1 cellular context compared by ENCODE assay signal in the genomic region with DNA sequence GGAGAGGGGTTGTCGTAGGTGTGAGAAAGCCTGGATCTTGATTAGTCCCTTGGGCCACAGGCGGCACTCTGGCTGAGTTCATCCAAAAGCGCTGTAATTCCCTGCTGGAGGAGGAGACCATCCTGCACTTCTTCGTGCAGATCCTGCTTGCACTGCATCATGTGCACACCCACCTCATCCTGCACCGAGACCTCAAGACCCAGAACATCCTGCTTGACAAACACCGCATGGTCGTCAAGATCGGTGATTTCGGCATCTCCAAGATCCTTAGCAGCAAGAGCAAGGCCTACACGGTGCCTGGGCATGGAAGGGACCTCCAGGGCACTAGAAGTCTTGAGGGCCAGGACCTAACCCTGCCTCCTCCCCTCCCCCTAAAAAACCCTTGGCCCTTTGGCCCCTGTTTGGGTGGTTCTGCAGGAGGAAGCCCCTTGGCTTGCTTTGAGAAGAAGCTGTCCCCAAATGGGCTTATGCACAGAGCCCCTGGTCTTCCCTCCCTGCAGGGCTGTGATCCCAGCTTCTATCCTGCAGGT.
TF ChIP-seq lines count a peak whose summit lies in the region.

No MANE protein-coding gene starts in this region.

TF ChIP-seq in GM12878, 131 proteins besides CTCF, POLR2A, EP300 and RAD21:
- TF ChIP-seq EZH2 (IDR thresholded peaks at IDR 0.05; ENCODE audit: borderline replicate concordance, control insufficient read depth, low read depth, low read length) (no peak), CREB1 (IDR thresholded peaks at IDR 0.05; ENCODE audit: low read depth) (no peak), NFYA (IDR thresholded peaks at IDR 0.05; ENCODE audit: borderline replicate concordance, low read depth, low read length) (no peak), SUZ12 (IDR thresholded peaks at IDR 0.05; ENCODE audit: unreplicated experiment) (no peak), MTA2 (IDR thresholded peaks at IDR 0.05; ENCODE audit: low read depth) (no peak), SMAD5 (IDR thresholded peaks at IDR 0.05; ENCODE audit: low read depth) (no peak), SREBF1 (IDR thresholded peaks at IDR 0.05; ENCODE audit: low read length) (no peak), ZNF217 (IDR thresholded peaks at IDR 0.05) (no peak), SMC3 (IDR thresholded peaks at IDR 0.05; ENCODE audit: borderline replicate concordance, low read length) (no peak), NR2F1 (conservative IDR thresholded peaks at IDR 0.05) (no peak), POU2F2 (IDR thresholded peaks at IDR 0.05; ENCODE audit: borderline replicate concordance, low read depth, low read length) (no peak), KDM1A (IDR thresholded peaks at IDR 0.05; ENCODE audit: borderline replicate concordance) (no peak), ZNF622 (IDR thresholded peaks at IDR 0.05) (no peak)
- TF ChIP-seq, protein P1, sequence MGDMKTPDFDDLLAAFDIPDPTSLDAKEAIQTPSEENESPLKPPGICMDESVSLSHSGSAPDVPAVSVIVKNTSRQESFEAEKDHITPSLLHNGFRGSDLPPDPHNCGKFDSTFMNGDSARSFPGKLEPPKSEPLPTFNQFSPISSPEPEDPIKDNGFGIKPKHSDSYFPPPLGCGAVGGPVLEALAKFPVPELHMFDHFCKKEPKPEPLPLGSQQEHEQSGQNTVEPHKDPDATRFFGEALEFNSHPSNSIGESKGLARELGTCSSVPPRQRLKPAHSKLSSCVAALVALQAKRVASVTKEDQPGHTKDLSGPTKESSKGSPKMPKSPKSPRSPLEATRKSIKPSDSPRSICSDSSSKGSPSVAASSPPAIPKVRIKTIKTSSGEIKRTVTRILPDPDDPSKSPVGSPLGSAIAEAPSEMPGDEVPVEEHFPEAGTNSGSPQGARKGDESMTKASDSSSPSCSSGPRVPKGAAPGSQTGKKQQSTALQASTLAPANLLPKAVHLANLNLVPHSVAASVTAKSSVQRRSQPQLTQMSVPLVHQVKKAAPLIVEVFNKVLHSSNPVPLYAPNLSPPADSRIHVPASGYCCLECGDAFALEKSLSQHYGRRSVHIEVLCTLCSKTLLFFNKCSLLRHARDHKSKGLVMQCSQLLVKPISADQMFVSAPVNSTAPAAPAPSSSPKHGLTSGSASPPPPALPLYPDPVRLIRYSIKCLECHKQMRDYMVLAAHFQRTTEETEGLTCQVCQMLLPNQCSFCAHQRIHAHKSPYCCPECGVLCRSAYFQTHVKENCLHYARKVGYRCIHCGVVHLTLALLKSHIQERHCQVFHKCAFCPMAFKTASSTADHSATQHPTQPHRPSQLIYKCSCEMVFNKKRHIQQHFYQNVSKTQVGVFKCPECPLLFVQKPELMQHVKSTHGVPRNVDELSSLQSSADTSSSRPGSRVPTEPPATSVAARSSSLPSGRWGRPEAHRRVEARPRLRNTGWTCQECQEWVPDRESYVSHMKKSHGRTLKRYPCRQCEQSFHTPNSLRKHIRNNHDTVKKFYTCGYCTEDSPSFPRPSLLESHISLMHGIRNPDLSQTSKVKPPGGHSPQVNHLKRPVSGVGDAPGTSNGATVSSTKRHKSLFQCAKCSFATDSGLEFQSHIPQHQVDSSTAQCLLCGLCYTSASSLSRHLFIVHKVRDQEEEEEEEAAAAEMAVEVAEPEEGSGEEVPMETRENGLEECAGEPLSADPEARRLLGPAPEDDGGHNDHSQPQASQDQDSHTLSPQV (IDR thresholded peaks at IDR 0.05), result no peak
- TF ChIP-seq, protein P2, sequence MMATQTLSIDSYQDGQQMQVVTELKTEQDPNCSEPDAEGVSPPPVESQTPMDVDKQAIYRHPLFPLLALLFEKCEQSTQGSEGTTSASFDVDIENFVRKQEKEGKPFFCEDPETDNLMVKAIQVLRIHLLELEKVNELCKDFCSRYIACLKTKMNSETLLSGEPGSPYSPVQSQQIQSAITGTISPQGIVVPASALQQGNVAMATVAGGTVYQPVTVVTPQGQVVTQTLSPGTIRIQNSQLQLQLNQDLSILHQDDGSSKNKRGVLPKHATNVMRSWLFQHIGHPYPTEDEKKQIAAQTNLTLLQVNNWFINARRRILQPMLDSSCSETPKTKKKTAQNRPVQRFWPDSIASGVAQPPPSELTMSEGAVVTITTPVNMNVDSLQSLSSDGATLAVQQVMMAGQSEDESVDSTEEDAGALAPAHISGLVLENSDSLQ (IDR thresholded peaks at IDR 0.05), result no peak
- TF ChIP-seq, protein P3, sequence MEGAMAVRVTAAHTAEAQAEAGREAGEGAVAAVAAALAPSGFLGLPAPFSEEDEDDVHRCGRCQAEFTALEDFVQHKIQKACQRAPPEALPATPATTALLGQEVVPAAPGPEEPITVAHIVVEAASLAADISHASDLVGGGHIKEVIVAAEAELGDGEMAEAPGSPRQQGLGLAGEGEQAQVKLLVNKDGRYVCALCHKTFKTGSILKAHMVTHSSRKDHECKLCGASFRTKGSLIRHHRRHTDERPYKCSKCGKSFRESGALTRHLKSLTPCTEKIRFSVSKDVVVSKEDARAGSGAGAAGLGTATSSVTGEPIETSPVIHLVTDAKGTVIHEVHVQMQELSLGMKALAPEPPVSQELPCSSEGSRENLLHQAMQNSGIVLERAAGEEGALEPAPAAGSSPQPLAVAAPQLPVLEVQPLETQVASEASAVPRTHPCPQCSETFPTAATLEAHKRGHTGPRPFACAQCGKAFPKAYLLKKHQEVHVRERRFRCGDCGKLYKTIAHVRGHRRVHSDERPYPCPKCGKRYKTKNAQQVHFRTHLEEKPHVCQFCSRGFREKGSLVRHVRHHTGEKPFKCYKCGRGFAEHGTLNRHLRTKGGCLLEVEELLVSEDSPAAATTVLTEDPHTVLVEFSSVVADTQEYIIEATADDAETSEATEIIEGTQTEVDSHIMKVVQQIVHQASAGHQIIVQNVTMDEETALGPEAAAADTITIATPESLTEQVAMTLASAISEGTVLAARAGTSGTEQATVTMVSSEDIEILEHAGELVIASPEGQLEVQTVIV (IDR thresholded peaks at IDR 0.05; ENCODE audit: borderline replicate concordance, partially characterized antibody), result no peak
- TF ChIP-seq, protein P4, sequence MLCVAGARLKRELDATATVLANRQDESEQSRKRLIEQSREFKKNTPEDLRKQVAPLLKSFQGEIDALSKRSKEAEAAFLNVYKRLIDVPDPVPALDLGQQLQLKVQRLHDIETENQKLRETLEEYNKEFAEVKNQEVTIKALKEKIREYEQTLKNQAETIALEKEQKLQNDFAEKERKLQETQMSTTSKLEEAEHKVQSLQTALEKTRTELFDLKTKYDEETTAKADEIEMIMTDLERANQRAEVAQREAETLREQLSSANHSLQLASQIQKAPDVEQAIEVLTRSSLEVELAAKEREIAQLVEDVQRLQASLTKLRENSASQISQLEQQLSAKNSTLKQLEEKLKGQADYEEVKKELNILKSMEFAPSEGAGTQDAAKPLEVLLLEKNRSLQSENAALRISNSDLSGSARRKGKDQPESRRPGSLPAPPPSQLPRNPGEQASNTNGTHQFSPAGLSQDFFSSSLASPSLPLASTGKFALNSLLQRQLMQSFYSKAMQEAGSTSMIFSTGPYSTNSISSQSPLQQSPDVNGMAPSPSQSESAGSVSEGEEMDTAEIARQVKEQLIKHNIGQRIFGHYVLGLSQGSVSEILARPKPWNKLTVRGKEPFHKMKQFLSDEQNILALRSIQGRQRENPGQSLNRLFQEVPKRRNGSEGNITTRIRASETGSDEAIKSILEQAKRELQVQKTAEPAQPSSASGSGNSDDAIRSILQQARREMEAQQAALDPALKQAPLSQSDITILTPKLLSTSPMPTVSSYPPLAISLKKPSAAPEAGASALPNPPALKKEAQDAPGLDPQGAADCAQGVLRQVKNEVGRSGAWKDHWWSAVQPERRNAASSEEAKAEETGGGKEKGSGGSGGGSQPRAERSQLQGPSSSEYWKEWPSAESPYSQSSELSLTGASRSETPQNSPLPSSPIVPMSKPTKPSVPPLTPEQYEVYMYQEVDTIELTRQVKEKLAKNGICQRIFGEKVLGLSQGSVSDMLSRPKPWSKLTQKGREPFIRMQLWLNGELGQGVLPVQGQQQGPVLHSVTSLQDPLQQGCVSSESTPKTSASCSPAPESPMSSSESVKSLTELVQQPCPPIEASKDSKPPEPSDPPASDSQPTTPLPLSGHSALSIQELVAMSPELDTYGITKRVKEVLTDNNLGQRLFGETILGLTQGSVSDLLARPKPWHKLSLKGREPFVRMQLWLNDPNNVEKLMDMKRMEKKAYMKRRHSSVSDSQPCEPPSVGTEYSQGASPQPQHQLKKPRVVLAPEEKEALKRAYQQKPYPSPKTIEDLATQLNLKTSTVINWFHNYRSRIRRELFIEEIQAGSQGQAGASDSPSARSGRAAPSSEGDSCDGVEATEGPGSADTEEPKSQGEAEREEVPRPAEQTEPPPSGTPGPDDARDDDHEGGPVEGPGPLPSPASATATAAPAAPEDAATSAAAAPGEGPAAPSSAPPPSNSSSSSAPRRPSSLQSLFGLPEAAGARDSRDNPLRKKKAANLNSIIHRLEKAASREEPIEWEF (IDR thresholded peaks at IDR 0.05; ENCODE audit: insufficient replicate concordance, low read depth, low read length), result no peak
